Comparison of ENCODE assay signal across 1 cellular context in genomic region chr7:92447239-92448184, GRCh38.
TF ChIP-seq lines count a peak whose summit lies in the region.

Gene GATAD1, plus strand, starts transcription at chr7:92447482. Its CDS starts 248 bp downstream, at chr7:92447730.

TF ChIP-seq in HepG2, 621 proteins besides CTCF, POLR2A, EP300 and RAD21 (continued from another document and continues in another):
- TF ChIP-seq, protein P1, sequence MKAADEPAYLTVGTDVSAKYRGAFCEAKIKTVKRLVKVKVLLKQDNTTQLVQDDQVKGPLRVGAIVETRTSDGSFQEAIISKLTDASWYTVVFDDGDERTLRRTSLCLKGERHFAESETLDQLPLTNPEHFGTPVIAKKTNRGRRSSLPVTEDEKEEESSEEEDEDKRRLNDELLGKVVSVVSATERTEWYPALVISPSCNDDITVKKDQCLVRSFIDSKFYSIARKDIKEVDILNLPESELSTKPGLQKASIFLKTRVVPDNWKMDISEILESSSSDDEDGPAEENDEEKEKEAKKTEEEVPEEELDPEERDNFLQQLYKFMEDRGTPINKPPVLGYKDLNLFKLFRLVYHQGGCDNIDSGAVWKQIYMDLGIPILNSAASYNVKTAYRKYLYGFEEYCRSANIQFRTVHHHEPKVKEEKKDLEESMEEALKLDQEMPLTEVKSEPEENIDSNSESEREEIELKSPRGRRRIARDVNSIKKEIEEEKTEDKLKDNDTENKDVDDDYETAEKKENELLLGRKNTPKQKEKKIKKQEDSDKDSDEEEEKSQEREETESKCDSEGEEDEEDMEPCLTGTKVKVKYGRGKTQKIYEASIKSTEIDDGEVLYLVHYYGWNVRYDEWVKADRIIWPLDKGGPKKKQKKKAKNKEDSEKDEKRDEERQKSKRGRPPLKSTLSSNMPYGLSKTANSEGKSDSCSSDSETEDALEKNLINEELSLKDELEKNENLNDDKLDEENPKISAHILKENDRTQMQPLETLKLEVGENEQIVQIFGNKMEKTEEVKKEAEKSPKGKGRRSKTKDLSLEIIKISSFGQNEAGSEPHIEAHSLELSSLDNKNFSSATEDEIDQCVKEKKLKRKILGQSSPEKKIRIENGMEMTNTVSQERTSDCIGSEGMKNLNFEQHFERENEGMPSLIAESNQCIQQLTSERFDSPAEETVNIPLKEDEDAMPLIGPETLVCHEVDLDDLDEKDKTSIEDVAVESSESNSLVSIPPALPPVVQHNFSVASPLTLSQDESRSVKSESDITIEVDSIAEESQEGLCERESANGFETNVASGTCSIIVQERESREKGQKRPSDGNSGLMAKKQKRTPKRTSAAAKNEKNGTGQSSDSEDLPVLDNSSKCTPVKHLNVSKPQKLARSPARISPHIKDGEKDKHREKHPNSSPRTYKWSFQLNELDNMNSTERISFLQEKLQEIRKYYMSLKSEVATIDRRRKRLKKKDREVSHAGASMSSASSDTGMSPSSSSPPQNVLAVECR (CRISPR knock-in tag; IDR thresholded peaks at IDR 0.05; ENCODE audit: borderline replicate concordance), result peak; percentile 87; the same call in 1 of the 2 replicates
- 0 out of 2 replicates have a peak, but pooled peaks have one; percentile 47 for TF ChIP-seq NCOA1 (CRISPR knock-in tag; IDR thresholded peaks at IDR 0.05)
- peak; percentile 53; the same call in 1 of the 2 replicates for TF ChIP-seq PRMT3 (CRISPR knock-in tag; IDR thresholded peaks at IDR 0.05; ENCODE audit: borderline replicate concordance, low read depth)
- TF ChIP-seq FOSL1 (CRISPR knock-in tag; IDR thresholded peaks at IDR 0.05; ENCODE audit: borderline replicate concordance), result no peak
- no peak for TF ChIP-seq ZFYVE20 (CRISPR knock-in tag; IDR thresholded peaks at IDR 0.05; ENCODE audit: borderline replicate concordance, low read depth)
- TF ChIP-seq ZSCAN22 (CRISPR knock-in tag; IDR thresholded peaks at IDR 0.05), result no peak
- TF ChIP-seq, protein P2, sequence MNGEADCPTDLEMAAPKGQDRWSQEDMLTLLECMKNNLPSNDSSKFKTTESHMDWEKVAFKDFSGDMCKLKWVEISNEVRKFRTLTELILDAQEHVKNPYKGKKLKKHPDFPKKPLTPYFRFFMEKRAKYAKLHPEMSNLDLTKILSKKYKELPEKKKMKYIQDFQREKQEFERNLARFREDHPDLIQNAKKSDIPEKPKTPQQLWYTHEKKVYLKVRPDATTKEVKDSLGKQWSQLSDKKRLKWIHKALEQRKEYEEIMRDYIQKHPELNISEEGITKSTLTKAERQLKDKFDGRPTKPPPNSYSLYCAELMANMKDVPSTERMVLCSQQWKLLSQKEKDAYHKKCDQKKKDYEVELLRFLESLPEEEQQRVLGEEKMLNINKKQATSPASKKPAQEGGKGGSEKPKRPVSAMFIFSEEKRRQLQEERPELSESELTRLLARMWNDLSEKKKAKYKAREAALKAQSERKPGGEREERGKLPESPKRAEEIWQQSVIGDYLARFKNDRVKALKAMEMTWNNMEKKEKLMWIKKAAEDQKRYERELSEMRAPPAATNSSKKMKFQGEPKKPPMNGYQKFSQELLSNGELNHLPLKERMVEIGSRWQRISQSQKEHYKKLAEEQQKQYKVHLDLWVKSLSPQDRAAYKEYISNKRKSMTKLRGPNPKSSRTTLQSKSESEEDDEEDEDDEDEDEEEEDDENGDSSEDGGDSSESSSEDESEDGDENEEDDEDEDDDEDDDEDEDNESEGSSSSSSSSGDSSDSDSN (CRISPR knock-in tag; IDR thresholded peaks at IDR 0.05), result peak; percentile 86
- TF ChIP-seq ZNF570 (CRISPR knock-in tag; IDR thresholded peaks at IDR 0.05; ENCODE audit: borderline replicate concordance), result no peak
- TF ChIP-seq TGIF2 (CRISPR knock-in tag; IDR thresholded peaks at IDR 0.05), result peak; percentile 53; the same call in 1 of the 2 replicates
- TF ChIP-seq U2AF1 (optimal IDR thresholded peaks at IDR 0.05; ENCODE audit: low read depth, low read length), result no peak
- TF ChIP-seq ZSCAN29 (CRISPR knock-in tag; conservative IDR thresholded peaks at IDR 0.05), result peak; percentile 50; the same call in 1 of the 2 replicates
- 0 out of 2 replicates have a peak, but pooled peaks have one; percentile 43 for TF ChIP-seq ISX (CRISPR knock-in tag; conservative IDR thresholded peaks at IDR 0.05)
- TF ChIP-seq ZNF766 (CRISPR knock-in tag; IDR thresholded peaks at IDR 0.05; ENCODE audit: borderline replicate concordance), result peak; percentile 76
- TF ChIP-seq ZNF367 (CRISPR knock-in tag; IDR thresholded peaks at IDR 0.05; ENCODE audit: borderline replicate concordance), result 0 out of 2 replicates have a peak, but pooled peaks have one; percentile 44
- peak; percentile 75 for TF ChIP-seq ISL2 (CRISPR knock-in tag; IDR thresholded peaks at IDR 0.05)
- peak; percentile 80 for TF ChIP-seq THAP11 (CRISPR knock-in tag; IDR thresholded peaks at IDR 0.05)
- TF ChIP-seq ZNF335 (CRISPR knock-in tag; IDR thresholded peaks at IDR 0.05), result peak; percentile 56; the same call in 1 of the 2 replicates
- TF ChIP-seq SRSF1 (optimal IDR thresholded peaks at IDR 0.05; ENCODE audit: low read depth, low read length), result peak; percentile 81
- TF ChIP-seq YY1 (IDR thresholded peaks at IDR 0.05; ENCODE audit: insufficient read depth, insufficient replicate concordance, low read depth, low read length), result peak; percentile 87
- TF ChIP-seq, protein P3, sequence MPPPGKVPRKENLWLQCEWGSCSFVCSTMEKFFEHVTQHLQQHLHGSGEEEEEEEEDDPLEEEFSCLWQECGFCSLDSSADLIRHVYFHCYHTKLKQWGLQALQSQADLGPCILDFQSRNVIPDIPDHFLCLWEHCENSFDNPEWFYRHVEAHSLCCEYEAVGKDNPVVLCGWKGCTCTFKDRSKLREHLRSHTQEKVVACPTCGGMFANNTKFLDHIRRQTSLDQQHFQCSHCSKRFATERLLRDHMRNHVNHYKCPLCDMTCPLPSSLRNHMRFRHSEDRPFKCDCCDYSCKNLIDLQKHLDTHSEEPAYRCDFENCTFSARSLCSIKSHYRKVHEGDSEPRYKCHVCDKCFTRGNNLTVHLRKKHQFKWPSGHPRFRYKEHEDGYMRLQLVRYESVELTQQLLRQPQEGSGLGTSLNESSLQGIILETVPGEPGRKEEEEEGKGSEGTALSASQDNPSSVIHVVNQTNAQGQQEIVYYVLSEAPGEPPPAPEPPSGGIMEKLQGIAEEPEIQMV (CRISPR knock-in tag; IDR thresholded peaks at IDR 0.05; ENCODE audit: low read depth), result peak; percentile 29; the same call in 1 of the 2 replicates
- peak; percentile 45; the same call in 1 of the 2 replicates for TF ChIP-seq ZBTB26 (CRISPR knock-in tag; IDR thresholded peaks at IDR 0.05; ENCODE audit: borderline replicate concordance)
- peak; percentile 88 for TF ChIP-seq TAF1 (CRISPR knock-in tag; IDR thresholded peaks at IDR 0.05)
- no peak for TF ChIP-seq SP5 (CRISPR knock-in tag; IDR thresholded peaks at IDR 0.05; ENCODE audit: borderline replicate concordance, low read depth)
- TF ChIP-seq PATZ1 (CRISPR knock-in tag; IDR thresholded peaks at IDR 0.05), result peak; percentile 95
- peak; percentile 31; the same call in 1 of the 2 replicates for TF ChIP-seq IKZF5 (CRISPR knock-in tag; IDR thresholded peaks at IDR 0.05)
- TF ChIP-seq, protein P4, sequence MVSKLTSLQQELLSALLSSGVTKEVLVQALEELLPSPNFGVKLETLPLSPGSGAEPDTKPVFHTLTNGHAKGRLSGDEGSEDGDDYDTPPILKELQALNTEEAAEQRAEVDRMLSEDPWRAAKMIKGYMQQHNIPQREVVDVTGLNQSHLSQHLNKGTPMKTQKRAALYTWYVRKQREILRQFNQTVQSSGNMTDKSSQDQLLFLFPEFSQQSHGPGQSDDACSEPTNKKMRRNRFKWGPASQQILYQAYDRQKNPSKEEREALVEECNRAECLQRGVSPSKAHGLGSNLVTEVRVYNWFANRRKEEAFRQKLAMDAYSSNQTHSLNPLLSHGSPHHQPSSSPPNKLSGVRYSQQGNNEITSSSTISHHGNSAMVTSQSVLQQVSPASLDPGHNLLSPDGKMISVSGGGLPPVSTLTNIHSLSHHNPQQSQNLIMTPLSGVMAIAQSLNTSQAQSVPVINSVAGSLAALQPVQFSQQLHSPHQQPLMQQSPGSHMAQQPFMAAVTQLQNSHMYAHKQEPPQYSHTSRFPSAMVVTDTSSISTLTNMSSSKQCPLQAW (CRISPR knock-in tag; IDR thresholded peaks at IDR 0.05), result peak; percentile 34; the same call in 1 of the 2 replicates
- TF ChIP-seq, protein P5, sequence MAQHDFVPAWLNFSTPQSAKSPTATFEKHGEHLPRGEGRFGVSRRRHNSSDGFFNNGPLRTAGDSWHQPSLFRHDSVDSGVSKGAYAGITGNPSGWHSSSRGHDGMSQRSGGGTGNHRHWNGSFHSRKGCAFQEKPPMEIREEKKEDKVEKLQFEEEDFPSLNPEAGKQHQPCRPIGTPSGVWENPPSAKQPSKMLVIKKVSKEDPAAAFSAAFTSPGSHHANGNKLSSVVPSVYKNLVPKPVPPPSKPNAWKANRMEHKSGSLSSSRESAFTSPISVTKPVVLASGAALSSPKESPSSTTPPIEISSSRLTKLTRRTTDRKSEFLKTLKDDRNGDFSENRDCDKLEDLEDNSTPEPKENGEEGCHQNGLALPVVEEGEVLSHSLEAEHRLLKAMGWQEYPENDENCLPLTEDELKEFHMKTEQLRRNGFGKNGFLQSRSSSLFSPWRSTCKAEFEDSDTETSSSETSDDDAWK (CRISPR knock-in tag; IDR thresholded peaks at IDR 0.05), result no peak
- TF ChIP-seq PHF5A (CRISPR knock-in tag; IDR thresholded peaks at IDR 0.05; ENCODE audit: low read depth, unreplicated experiment), result peak; percentile 61
- TF ChIP-seq ZSCAN21 (CRISPR knock-in tag; IDR thresholded peaks at IDR 0.05; ENCODE audit: borderline replicate concordance), result peak; percentile 45; the same call in 1 of the 2 replicates
- peak; percentile 86 for TF ChIP-seq STAG1 (CRISPR knock-in tag; IDR thresholded peaks at IDR 0.05)
- no peak; the same call in 1 of the 2 replicates for TF ChIP-seq ZNF782 (CRISPR knock-in tag; IDR thresholded peaks at IDR 0.05; ENCODE audit: borderline replicate concordance)
- TF ChIP-seq FOXA1 (IDR thresholded peaks at IDR 0.05), result no peak
- TF ChIP-seq FOXA1 (CRISPR knock-in tag; IDR thresholded peaks at IDR 0.05), result no peak
- peak; percentile 78; the same call in 1 of the 2 replicates for TF ChIP-seq ZNF788 (CRISPR knock-in tag; IDR thresholded peaks at IDR 0.05; ENCODE audit: borderline replicate concordance)
- TF ChIP-seq ZZZ3 (CRISPR knock-in tag; IDR thresholded peaks at IDR 0.05; ENCODE audit: borderline replicate concordance), result peak; percentile 77; the same call in 1 of the 2 replicates
- TF ChIP-seq, protein P6, sequence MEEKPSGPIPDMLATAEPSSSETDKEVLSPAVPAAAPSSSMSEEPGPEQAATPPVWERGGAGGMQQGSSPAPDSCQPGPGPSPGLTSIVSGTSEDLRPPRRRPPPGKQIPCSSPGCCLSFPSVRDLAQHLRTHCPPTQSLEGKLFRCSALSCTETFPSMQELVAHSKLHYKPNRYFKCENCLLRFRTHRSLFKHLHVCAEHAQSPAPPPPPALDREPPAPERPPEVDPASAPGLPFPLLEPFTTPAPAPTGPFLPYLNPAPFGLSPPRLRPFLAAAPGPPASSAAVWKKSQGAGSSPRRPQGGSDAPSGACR (CRISPR knock-in tag; IDR thresholded peaks at IDR 0.05), result peak; percentile 75; the same call in 1 of the 2 replicates
- no peak for TF ChIP-seq SP1 (IDR thresholded peaks at IDR 0.05)
- peak; percentile 38; the same call in 1 of the 2 replicates for TF ChIP-seq SP1 (CRISPR knock-in tag; IDR thresholded peaks at IDR 0.05)
- peak; percentile 23; the same call in 1 of the 2 replicates for TF ChIP-seq MIER3 (CRISPR knock-in tag; IDR thresholded peaks at IDR 0.05; ENCODE audit: borderline replicate concordance)
- peak in 1 of 2 experiments; percentile 75; a peak in 1 of 4 replicates for TF ChIP-seq KLF16 (CRISPR knock-in tag; IDR thresholded peaks at IDR 0.05)
